ENCODE assay signal across 23 cellular contexts in the genomic region with DNA sequence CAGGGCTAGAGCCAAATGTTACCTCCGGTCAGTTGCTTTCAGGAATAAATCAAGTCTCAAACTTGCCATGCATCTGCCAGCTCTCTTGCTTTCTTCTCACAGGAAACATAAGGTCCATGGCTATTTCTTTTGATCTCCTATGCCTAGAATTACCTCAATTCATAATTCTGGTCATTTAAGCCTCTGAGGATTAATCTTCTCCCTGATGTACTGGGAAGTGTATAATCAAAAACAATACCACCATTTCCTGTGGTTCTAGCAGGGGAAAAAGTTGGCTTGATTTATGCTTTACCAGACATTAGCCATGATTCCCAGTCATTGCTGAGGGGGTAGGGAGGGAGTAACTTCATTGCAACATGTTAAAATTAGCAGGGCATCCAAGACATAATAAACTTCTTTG.
"Had no signal": no experiment of that assay in that cellular context is flagged by ENCODE, and none has a peak within 500 bp of the region (broad histone marks: within the 10 kb centered on the region; RNA-seq: fewer than 3 reads in every experiment).

No MANE protein-coding gene starts in this region.

- H3K9me3 Mint-ChIP-seq: activated CD4-positive, alpha-beta memory T cell treated with anti-CD3 and anti-CD28 coated beads for 36 hours; activated CD4-positive, alpha-beta T cell treated with anti-CD3 and anti-CD28 coated beads, Interleukin-2, amount 10 ng/mL, durations not matched to agents 7 days and 5 days; activated naive CD4-positive, alpha-beta T cell treated with anti-CD3 and anti-CD28 coated beads for 36 hours; activated T-helper 17 cell treated with anti-CD3 and anti-CD28 coated beads, Interleukin-2, amount 50 U/mL, for 72 hours had no signal

- H3K27ac ChIP-seq: breast epithelium, SK-N-MC, VCaP had no signal

- H3K27me3 Mint-ChIP-seq: activated CD4-positive, alpha-beta memory T cell treated with anti-CD3 and anti-CD28 coated beads for 36 hours; activated CD4-positive, alpha-beta T cell treated with anti-CD3 and anti-CD28 coated beads, Interleukin-2, amount 10 ng/mL, durations not matched to agents 7 days and 5 days; activated T-helper 17 cell treated with anti-CD3 and anti-CD28 coated beads, Interleukin-2, amount 50 U/mL, for 72 hours had no signal

- H3K27me3 ChIP-seq: breast epithelium had no signal

- H3K27ac Mint-ChIP-seq: activated CD4-positive, alpha-beta memory T cell treated with anti-CD3 and anti-CD28 coated beads for 36 hours; activated CD4-positive, alpha-beta T cell treated with anti-CD3 and anti-CD28 coated beads, Interleukin-2, amount 10 ng/mL, durations not matched to agents 7 days and 5 days; activated naive CD4-positive, alpha-beta T cell treated with anti-CD3 and anti-CD28 coated beads for 36 hours; activated naive CD8-positive, alpha-beta T cell; activated T-helper 17 cell treated with anti-CD3 and anti-CD28 coated beads, Interleukin-2, amount 50 U/mL, for 72 hours had no signal

- H3K4me3 ChIP-seq: breast epithelium, K562, SK-N-MC had no signal

- H3K4me3 Mint-ChIP-seq: activated CD4-positive, alpha-beta memory T cell treated with anti-CD3 and anti-CD28 coated beads for 36 hours; activated CD4-positive, alpha-beta T cell treated with anti-CD3 and anti-CD28 coated beads, Interleukin-2, amount 10 ng/mL, durations not matched to agents 7 days and 5 days; activated naive CD4-positive, alpha-beta T cell treated with anti-CD3 and anti-CD28 coated beads for 36 hours; activated naive CD8-positive, alpha-beta T cell; activated T-helper 17 cell treated with anti-CD3 and anti-CD28 coated beads, Interleukin-2, amount 50 U/mL, for 72 hours had no signal

- H3K4me1 ChIP-seq: breast epithelium had no signal

- ATAC-seq: activated T-helper 17 cell treated with anti-CD3 and anti-CD28 coated beads, Interleukin-2, amount 50 U/mL, for 72 hours; K562 had no signal

- H3K36me3 ChIP-seq: breast epithelium had no signal

- H3K36me3 Mint-ChIP-seq: activated CD4-positive, alpha-beta memory T cell treated with anti-CD3 and anti-CD28 coated beads for 36 hours; activated naive CD8-positive, alpha-beta T cell had no signal

- H3K4me1 Mint-ChIP-seq: activated CD4-positive, alpha-beta T cell treated with anti-CD3 and anti-CD28 coated beads, Interleukin-2, amount 10 ng/mL, durations not matched to agents 7 days and 5 days; activated T-helper 17 cell treated with anti-CD3 and anti-CD28 coated beads, Interleukin-2, amount 50 U/mL, for 72 hours had no signal

- H3K9me3 ChIP-seq: breast epithelium had no signal

- DNase-seq: activated CD4-positive, alpha-beta memory T cell treated with anti-CD3 and anti-CD28 coated beads for 36 hours; activated CD4-positive, alpha-beta T cell treated with anti-CD3 and anti-CD28 coated beads, Interleukin-2, amount 10 ng/mL, durations not matched to agents 7 days and 5 days; activated CD4-positive, CD25-positive, alpha-beta regulatory T cell; activated CD8-positive, alpha-beta memory T cell treated with anti-CD3 and anti-CD28 coated beads for 24 hours; activated gamma-delta T cell; activated naive CD4-positive, alpha-beta T cell treated with anti-CD3 and anti-CD28 coated beads for 36 hours; activated T-cell treated with anti-CD3 and anti-CD28 coated beads, Interleukin-2, amount 50 U/mL, for 48 hours; Karpas-422; NCI-H146; NCI-H187 treated with DMSO at 0.1 percent for 48 hours; NCI-H2171; NCI-H2227 treated with DMSO at 0.1 percent for 48 hours; NCI-H446 treated with DMSO at 0.1 percent for 48 hours; NCI-H524 treated with DMSO at 0.1 percent for 48 hours; NCI-H774; SIG-M5; T-helper 1 cell had no signal
